Comparison of ENCODE assay signal across 1 cellular context in the genomic region with DNA sequence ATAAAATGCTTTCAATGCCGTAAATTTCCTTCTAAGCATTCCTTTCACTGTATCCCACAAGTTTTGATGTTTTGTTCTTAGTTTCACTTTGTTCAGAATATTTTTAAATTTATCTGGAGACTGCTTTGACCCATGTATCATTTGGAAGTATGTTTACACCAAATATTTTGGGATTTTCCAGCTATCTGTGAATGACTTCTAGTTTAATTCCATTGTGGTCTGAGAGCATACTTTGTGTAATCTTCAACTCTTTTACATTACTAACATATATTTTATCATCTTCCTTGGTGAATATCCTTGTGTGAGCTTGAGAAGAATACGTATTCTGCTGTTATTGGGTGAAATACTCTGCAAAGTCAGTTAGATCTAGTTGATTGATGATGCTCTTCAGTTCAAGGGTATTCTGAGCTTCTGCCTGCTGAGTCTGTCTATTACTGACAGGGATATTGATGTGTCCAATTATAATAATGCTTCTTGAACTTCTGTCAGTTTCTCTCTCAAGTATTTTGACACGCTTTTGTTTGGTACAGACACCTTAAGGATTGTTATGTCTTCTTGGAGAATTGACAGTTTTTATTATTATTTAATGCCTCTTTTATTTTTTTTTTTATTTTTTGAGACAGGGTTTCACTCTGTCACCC.
TF ChIP-seq lines count a peak whose summit lies in the region.

No MANE protein-coding gene starts in this region.

TF ChIP-seq in GM12878, 131 proteins besides CTCF, POLR2A, EP300 and RAD21:
- TF ChIP-seq TARDBP (IDR thresholded peaks at IDR 0.05; ENCODE audit: borderline replicate concordance) (no peak), IKZF2 (IDR thresholded peaks at IDR 0.05) (peak in 1 of 2 experiments; percentile 16; a peak in 1 of 4 replicates)
